Comparison of ENCODE assay signal across 20 cellular contexts in genomic region chr1:30190481-30191153, GRCh38.
DNase-seq lines count a peak whose midpoint lies in the region; ATAC-seq, FAIRE-seq and TF ChIP-seq lines count a peak whose summit lies in the region.
"Had no signal": no experiment of that assay in that cellular context is flagged by ENCODE, and none has a peak within 500 bp of the region (broad histone marks: within the 10 kb centered on the region; RNA-seq: fewer than 3 reads in every experiment).

No MANE protein-coding gene starts in this region.

- no peaks in the 10 kb centered on the region for H3K27me3 ChIP-seq in CD4-positive, alpha-beta memory T cell (ENCODE audit: insufficient read depth, low read length)
- H3K27me3 ChIP-seq in adipocyte (replicated peaks; ENCODE audit: control insufficient read depth, insufficient read depth, low read length) (peaks cover 12% of the 10 kb centered on the region), A673 (replicated peaks; ENCODE audit: insufficient read depth, low read depth, low read length, poor library complexity) (no peaks in the 10 kb centered on the region)
- H3K27me3 ChIP-seq: ascending aorta, right lobe of liver, testis had no signal

- no peaks in the 10 kb centered on the region for H3K9me3 ChIP-seq in CD4-positive, alpha-beta memory T cell (ENCODE audit: control insufficient read depth in 1 of 2, low read length in 2 of 2)
- no peaks in the 10 kb centered on the region for H3K9me3 ChIP-seq in adipocyte (ENCODE audit: control insufficient read depth, low read length)
- H3K9me3 ChIP-seq in A673 (ENCODE audit: low read depth, low read length, poor library complexity, severe bottlenecking), result no peaks in the 10 kb centered on the region
- H3K9me3 ChIP-seq: ascending aorta, heart left ventricle, neutrophil, right lobe of liver, testis had no signal

- peak overlapping the region; percentile 53 to 90 (median 85) for H3K27ac Mint-ChIP-seq in CD4-positive, alpha-beta memory T cell
- H3K27ac Mint-ChIP-seq in natural killer cell, result peak overlapping the region; percentile 94
- H3K27ac Mint-ChIP-seq: dendritic cell treated with granulocyte-macrophage colony-stimulating factor and Interleukin-4, amounts not matched to agents 40 ng/mL and 50 ng/mL, for 4 days had no signal

- ATAC-seq in natural killer cell (no peak), GM18870 (IDR thresholded peaks at IDR 0.05; ENCODE audit: unreplicated experiment) (no peak), GM21515 (IDR thresholded peaks at IDR 0.05; ENCODE audit: unreplicated experiment) (no peak)

- TF ChIP-seq CTCF in natural killer cell (IDR thresholded peaks at IDR 0.05) (no peak), A673 (conservative IDR thresholded peaks at IDR 0.05; ENCODE audit: low read depth, low read length) (no peak)

- POLR2A ChIA-PET in CD4-positive, alpha-beta memory T cell (lab: Charles Lee; ENCODE audit: partially characterized antibody), result no interaction called here
- POLR2A ChIA-PET in A673 (lab: Charles Lee; ENCODE audit: low non-redundant PET), result no interaction called here

- no peak for TF ChIP-seq POLR2A in GM12891 (IDR thresholded peaks at IDR 0.05; ENCODE audit: low read depth, low read length)

- peak overlapping the region; percentile 64 for H3K9ac ChIP-seq in adipocyte (ENCODE audit: low read length)

- H3K36me3 ChIP-seq in CD4-positive, alpha-beta memory T cell (ENCODE audit: insufficient read depth, low read length), result no peaks in the 10 kb centered on the region
- H3K36me3 ChIP-seq in adipocyte (ENCODE audit: control insufficient read depth, insufficient read depth, low read length, severe bottlenecking), result no peaks in the 10 kb centered on the region
- no peaks in the 10 kb centered on the region for H3K36me3 ChIP-seq in A673 (ENCODE audit: insufficient read depth, low read length, poor library complexity, severe bottlenecking)
- H3K36me3 ChIP-seq: ascending aorta, heart left ventricle, neutrophil, right lobe of liver had no signal

- no peak overlapping the region for H3K4me3 ChIP-seq in CD4-positive, alpha-beta memory T cell (ENCODE audit: low read length in 2 of 2)
- peak overlapping the region; percentile 18 for H3K4me3 ChIP-seq in adipocyte (ENCODE audit: low read length)
- no peak overlapping the region for H3K4me3 ChIP-seq in A673 (ENCODE audit: low read depth, low read length, poor library complexity, severe bottlenecking)
- H3K4me3 ChIP-seq: ascending aorta, heart left ventricle, right lobe of liver, SK-N-MC, testis had no signal

- intact Hi-C loops in CD4-positive, alpha-beta memory T cell (cut with micrococcal nuclease), result no loop called here
- intact Hi-C loops in natural killer cell (cut with micrococcal nuclease) (no loop called here), A673 (cut with micrococcal nuclease; ENCODE audit: unreplicated experiment) (no loop called here)

- H3K4me1 ChIP-seq in CD4-positive, alpha-beta memory T cell (ENCODE audit: insufficient read depth, low read length), result peaks cover 54% of the 10 kb centered on the region
- H3K4me1 ChIP-seq in adipocyte (ENCODE audit: control insufficient read depth, insufficient read depth, low read length) (peaks cover 15% of the 10 kb centered on the region), A673 (ENCODE audit: insufficient read depth, low read length, poor library complexity, severe bottlenecking) (no peaks in the 10 kb centered on the region)
- H3K4me1 ChIP-seq: ascending aorta, right lobe of liver, testis had no signal

- H3K36me3 Mint-ChIP-seq in CD4-positive, alpha-beta memory T cell, result no peaks in the 10 kb centered on the region
- H3K36me3 Mint-ChIP-seq in natural killer cell, result no peaks in the 10 kb centered on the region

- H3K27me3 Mint-ChIP-seq in CD4-positive, alpha-beta memory T cell, result peaks cover 0 to 6% of the 10 kb centered on the region in 2 donors
- no peaks in the 10 kb centered on the region for H3K27me3 Mint-ChIP-seq in natural killer cell (ENCODE audit: low read depth in 2 of 2)

- H3K27ac ChIP-seq in CD4-positive, alpha-beta memory T cell (ENCODE audit: low read depth, low read length), result peak overlapping the region; percentile 24
- no peak overlapping the region for H3K27ac ChIP-seq in A673 (ENCODE audit: low read depth, low read length, poor library complexity, severe bottlenecking)
- H3K27ac ChIP-seq: neutrophil, right lobe of liver, SK-N-MC, testis had no signal

- FAIRE-seq in GM12891 (lab: Jason Lieb, UNC), result no peak
- FAIRE-seq: D721Med had no signal

- H3K4me3 Mint-ChIP-seq in CD4-positive, alpha-beta memory T cell, result peak overlapping the region in 6 of 8 donors; percentile 24 to 59 (median 30)
- H3K4me3 Mint-ChIP-seq in natural killer cell, result peak overlapping the region; percentile 79
- H3K4me3 Mint-ChIP-seq: dendritic cell treated with granulocyte-macrophage colony-stimulating factor and Interleukin-4, amounts not matched to agents 40 ng/mL and 50 ng/mL, for 4 days had no signal

- CTCF ChIA-PET in CD4-positive, alpha-beta memory T cell (lab: Charles Lee; ENCODE audit: partially characterized antibody), result interaction anchor here (1.1 kb wide), 1 partner anchor 42 kb away, joined by 4 read pairs; no protein-coding TSS in a partner anchor
- CTCF ChIA-PET in A673 (lab: Charles Lee), result no interaction called here

- peaks cover 0 to 3% (median 0%) of the 10 kb centered on the region in 8 donors for H3K9me3 Mint-ChIP-seq in CD4-positive, alpha-beta memory T cell
- no peaks in the 10 kb centered on the region for H3K9me3 Mint-ChIP-seq in natural killer cell
- H3K9me3 Mint-ChIP-seq: dendritic cell treated with granulocyte-macrophage colony-stimulating factor and Interleukin-4, amounts not matched to agents 40 ng/mL and 50 ng/mL, for 4 days had no signal

- no TSS peak for BruUV-seq in A673 (replicated peaks; lab: Mats Ljungman, UMichigan)

- peaks cover 6 to 52% (median 38%) of the 10 kb centered on the region in 4 donors for H3K4me1 Mint-ChIP-seq in CD4-positive, alpha-beta memory T cell
- H3K4me1 Mint-ChIP-seq in natural killer cell, result peaks cover 60 to 77% of the 10 kb centered on the region in 2 donors

- DNase-seq in CD4-positive, alpha-beta memory T cell, result no peak
- DNase-seq in NCI-H1092 treated with DMSO at 0.1 percent for 48 hours (lab: John Stamatoyannopoulos, UW) (peak; percentile 63), adipocyte (ENCODE audit: low read depth) (no peak), natural killer cell (no peak), A673 (ENCODE audit: low spot score) (no peak), GM12891 (ENCODE audit: insufficient read length, low spot score) (no peak)
- DNase-seq: GDM1, GOT3, NCI-H1436 treated with DMSO at 0.1 percent for 48 hours, NCI-H226, right lobe of liver, testis had no signal

TF ChIP-seq in GM12891, 5 proteins besides CTCF, POLR2A, EP300 and RAD21:
- TF ChIP-seq SPI1 (IDR thresholded peaks at IDR 0.05; ENCODE audit: low read depth, low read length) (no peak), POU2F2 (IDR thresholded peaks at IDR 0.05; ENCODE audit: low read depth, low read length) (no peak), PAX5 (IDR thresholded peaks at IDR 0.05; ENCODE audit: insufficient read depth, low read length, severe bottlenecking) (no peak), POLR2AphosphoS5 (IDR thresholded peaks at IDR 0.05; ENCODE audit: low read depth, low read length) (no peak), TAF1 (IDR thresholded peaks at IDR 0.05; ENCODE audit: low read depth, low read length) (no peak)
TF ChIP-seq in GM12891: peak in this region for 0.
